ENCODE assay signal across 17 cellular contexts in the genomic region with DNA sequence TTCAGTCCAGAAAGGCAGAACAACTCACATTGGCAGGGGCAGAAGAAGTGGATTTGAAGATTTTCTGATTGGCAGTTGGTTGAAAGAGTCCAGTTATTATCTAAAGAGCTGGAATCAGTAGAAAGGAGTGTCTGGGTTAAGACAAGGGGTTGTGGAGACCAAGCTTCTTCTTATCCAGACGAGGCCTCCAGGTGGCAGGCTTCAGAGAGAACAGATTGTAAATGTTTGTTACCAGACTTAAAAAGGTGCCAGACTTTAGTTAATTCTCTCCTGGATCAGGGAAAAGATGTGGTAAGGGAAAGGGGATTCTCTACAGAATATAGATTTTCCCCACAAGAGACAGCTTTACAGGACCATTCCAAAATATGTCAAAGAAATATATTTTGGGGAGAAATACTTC. TPM values are rescaled to one million over a fixed set of nuclear protein-coding genes. Genes with fewer than 3 reads are reported as not detected.
DNase-seq lines count a peak whose midpoint lies in the region; ATAC-seq and TF ChIP-seq lines count a peak whose summit lies in the region.
"Had no signal": no experiment of that assay in that cellular context is flagged by ENCODE, and none has a peak within 500 bp of the region (broad histone marks: within the 10 kb centered on the region; RNA-seq: fewer than 3 reads in every experiment).

No MANE protein-coding gene starts in this region.

- peaks cover 0 to 9% of the 10 kb centered on the region in 2 donors for H3K9me3 ChIP-seq in right atrium auricular region
- no peaks in the 10 kb centered on the region for H3K9me3 ChIP-seq in upper lobe of right lung
- H3K9me3 ChIP-seq: SJCRH30 had no signal

- H3K4me3 ChIP-seq in right atrium auricular region (no peak overlapping the region), fibroblast of pulmonary artery (replicated peaks; ENCODE audit: low read depth, low read length) (no peak overlapping the region), upper lobe of right lung (no peak overlapping the region)
- H3K4me3 ChIP-seq: coronary artery, SJCRH30 had no signal

- intact Hi-C loops in Right ventricle myocardium superior (cut with DNase I) (loop anchor here (10.0 kb wide), 1 partner anchor 567 kb away; no protein-coding TSS in a partner anchor), upper lobe of right lung (cut with DNase I) (no loop called here)

- DNase-seq in right atrium auricular region (ENCODE audit: low spot score): no peak
- no peak for DNase-seq in Right ventricle myocardium superior
- no peak for DNase-seq in fibroblast of pulmonary artery (ENCODE audit: low read depth)
- DNase-seq in upper lobe of right lung: no peak
- DNase-seq in NCI-H226: no peak
- no peak for DNase-seq in NCI-H446 treated with DMSO at 0.1 percent for 48 hours (lab: John Stamatoyannopoulos, UW)
- no peak for DNase-seq in DMS114 treated with DMSO at 0.1 percent for 48 hours (lab: John Stamatoyannopoulos, UW; ENCODE audit: unreplicated experiment)
- DNase-seq: activated CD4-positive, CD25-positive, alpha-beta regulatory T cell; GOT3; immature natural killer cell; MV-4-11; right cardiac atrium; SJCRH30; stimulated activated CD4-positive, alpha-beta T cell treated with anti-CD3 and anti-CD28 coated beads, Interleukin-4, amount 100 ng/mL, for 4 hours; stimulated activated naive CD8-positive, alpha-beta T cell treated with anti-CD3 and anti-CD28 coated beads, Interleukin-15, Interleukin-2, amounts not matched to agents 100 U/mL and 50 U/mL, for 24 hours had no signal

- H3K4me1 ChIP-seq in right atrium auricular region (peaks cover 0 to 35% of the 10 kb centered on the region in 2 donors), upper lobe of right lung (peaks cover 19% of the 10 kb centered on the region)
- H3K4me1 ChIP-seq: SJCRH30 had no signal

- H3K36me3 ChIP-seq in right atrium auricular region: no peaks in the 10 kb centered on the region
- H3K36me3 ChIP-seq in upper lobe of right lung: no peaks in the 10 kb centered on the region
- H3K36me3 ChIP-seq: SJCRH30 had no signal

- ATAC-seq in Right ventricle myocardium superior (ENCODE audit: poor library complexity) (no peak), SK-N-SH treated with all-trans-retinoic acid at 6 μM for 48 hours (0 out of 3 replicates have a peak, but pooled peaks have one; percentile 30), upper lobe of right lung (no peak)
- ATAC-seq: right cardiac atrium; stimulated activated naive CD8-positive, alpha-beta T cell treated with anti-CD3 and anti-CD28 coated beads, Interleukin-15, Interleukin-2, amounts not matched to agents 100 U/mL and 50 U/mL, for 24 hours had no signal

- H3K27ac ChIP-seq in right atrium auricular region: peak overlapping the region; percentile 85 to 90
- H3K27ac ChIP-seq in upper lobe of right lung: no peak overlapping the region
- H3K27ac ChIP-seq: coronary artery, SJCRH30 had no signal

- H3K27me3 ChIP-seq in right atrium auricular region: no peaks in the 10 kb centered on the region
- no peaks in the 10 kb centered on the region for H3K27me3 ChIP-seq in upper lobe of right lung
- H3K27me3 ChIP-seq: SJCRH30 had no signal

- peak in 1 of 2 donors; percentile 31 for TF ChIP-seq CTCF in right atrium auricular region (IDR thresholded peaks at IDR 0.05)
- TF ChIP-seq CTCF in fibroblast of pulmonary artery (IDR thresholded peaks at IDR 0.05; ENCODE audit: low read length, missing control alignments): peak; percentile 23
- peak; percentile 1 for TF ChIP-seq CTCF in upper lobe of right lung (IDR thresholded peaks at IDR 0.05)

TF ChIP-seq in SK-N-SH treated with all-trans-retinoic acid at 6 μM for 48 hours, 23 proteins besides CTCF, POLR2A, EP300 and RAD21:
- TF ChIP-seq CSDC2 (CRISPR knock-in tag; IDR thresholded peaks at IDR 0.05): no peak
- TF ChIP-seq ZNF70 (CRISPR knock-in tag; IDR thresholded peaks at IDR 0.05): no peak
- no peak for TF ChIP-seq RARB (CRISPR knock-in tag; IDR thresholded peaks at IDR 0.05)
- TF ChIP-seq TCF4 (CRISPR knock-in tag; IDR thresholded peaks at IDR 0.05; ENCODE audit: borderline replicate concordance): no peak
- TF ChIP-seq ZNF565 (CRISPR knock-in tag; conservative IDR thresholded peaks at IDR 0.05; ENCODE audit: low read depth): no peak
- TF ChIP-seq, protein P1, sequence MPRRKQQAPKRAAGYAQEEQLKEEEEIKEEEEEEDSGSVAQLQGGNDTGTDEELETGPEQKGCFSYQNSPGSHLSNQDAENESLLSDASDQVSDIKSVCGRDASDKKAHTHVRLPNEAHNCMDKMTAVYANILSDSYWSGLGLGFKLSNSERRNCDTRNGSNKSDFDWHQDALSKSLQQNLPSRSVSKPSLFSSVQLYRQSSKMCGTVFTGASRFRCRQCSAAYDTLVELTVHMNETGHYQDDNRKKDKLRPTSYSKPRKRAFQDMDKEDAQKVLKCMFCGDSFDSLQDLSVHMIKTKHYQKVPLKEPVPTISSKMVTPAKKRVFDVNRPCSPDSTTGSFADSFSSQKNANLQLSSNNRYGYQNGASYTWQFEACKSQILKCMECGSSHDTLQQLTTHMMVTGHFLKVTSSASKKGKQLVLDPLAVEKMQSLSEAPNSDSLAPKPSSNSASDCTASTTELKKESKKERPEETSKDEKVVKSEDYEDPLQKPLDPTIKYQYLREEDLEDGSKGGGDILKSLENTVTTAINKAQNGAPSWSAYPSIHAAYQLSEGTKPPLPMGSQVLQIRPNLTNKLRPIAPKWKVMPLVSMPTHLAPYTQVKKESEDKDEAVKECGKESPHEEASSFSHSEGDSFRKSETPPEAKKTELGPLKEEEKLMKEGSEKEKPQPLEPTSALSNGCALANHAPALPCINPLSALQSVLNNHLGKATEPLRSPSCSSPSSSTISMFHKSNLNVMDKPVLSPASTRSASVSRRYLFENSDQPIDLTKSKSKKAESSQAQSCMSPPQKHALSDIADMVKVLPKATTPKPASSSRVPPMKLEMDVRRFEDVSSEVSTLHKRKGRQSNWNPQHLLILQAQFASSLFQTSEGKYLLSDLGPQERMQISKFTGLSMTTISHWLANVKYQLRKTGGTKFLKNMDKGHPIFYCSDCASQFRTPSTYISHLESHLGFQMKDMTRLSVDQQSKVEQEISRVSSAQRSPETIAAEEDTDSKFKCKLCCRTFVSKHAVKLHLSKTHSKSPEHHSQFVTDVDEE (CRISPR knock-in tag; IDR thresholded peaks at IDR 0.05): no peak
- no peak for TF ChIP-seq PPARA (CRISPR knock-in tag; IDR thresholded peaks at IDR 0.05; ENCODE audit: borderline replicate concordance)
- TF ChIP-seq TOX (CRISPR knock-in tag; IDR thresholded peaks at IDR 0.05; ENCODE audit: borderline replicate concordance): no peak
- TF ChIP-seq, protein P2, sequence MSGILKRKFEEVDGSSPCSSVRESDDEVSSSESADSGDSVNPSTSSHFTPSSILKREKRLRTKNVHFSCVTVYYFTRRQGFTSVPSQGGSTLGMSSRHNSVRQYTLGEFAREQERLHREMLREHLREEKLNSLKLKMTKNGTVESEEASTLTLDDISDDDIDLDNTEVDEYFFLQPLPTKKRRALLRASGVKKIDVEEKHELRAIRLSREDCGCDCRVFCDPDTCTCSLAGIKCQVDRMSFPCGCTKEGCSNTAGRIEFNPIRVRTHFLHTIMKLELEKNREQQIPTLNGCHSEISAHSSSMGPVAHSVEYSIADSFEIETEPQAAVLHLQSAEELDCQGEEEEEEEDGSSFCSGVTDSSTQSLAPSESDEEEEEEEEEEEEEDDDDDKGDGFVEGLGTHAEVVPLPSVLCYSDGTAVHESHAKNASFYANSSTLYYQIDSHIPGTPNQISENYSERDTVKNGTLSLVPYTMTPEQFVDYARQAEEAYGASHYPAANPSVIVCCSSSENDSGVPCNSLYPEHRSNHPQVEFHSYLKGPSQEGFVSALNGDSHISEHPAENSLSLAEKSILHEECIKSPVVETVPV (CRISPR knock-in tag; IDR thresholded peaks at IDR 0.05): no peak
- TF ChIP-seq ZNF8 (CRISPR knock-in tag; IDR thresholded peaks at IDR 0.05): no peak
- no peak for TF ChIP-seq GLIS3 (CRISPR knock-in tag; IDR thresholded peaks at IDR 0.05)
- no peak for TF ChIP-seq ISL1 (CRISPR knock-in tag; IDR thresholded peaks at IDR 0.05)
- TF ChIP-seq, protein P3, sequence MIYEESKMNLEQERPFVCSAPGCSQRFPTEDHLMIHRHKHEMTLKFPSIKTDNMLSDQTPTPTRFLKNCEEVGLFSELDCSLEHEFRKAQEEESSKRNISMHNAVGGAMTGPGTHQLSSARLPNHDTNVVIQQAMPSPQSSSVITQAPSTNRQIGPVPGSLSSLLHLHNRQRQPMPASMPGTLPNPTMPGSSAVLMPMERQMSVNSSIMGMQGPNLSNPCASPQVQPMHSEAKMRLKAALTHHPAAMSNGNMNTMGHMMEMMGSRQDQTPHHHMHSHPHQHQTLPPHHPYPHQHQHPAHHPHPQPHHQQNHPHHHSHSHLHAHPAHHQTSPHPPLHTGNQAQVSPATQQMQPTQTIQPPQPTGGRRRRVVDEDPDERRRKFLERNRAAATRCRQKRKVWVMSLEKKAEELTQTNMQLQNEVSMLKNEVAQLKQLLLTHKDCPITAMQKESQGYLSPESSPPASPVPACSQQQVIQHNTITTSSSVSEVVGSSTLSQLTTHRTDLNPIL (CRISPR knock-in tag; IDR thresholded peaks at IDR 0.05; ENCODE audit: low read depth): no peak
- TF ChIP-seq ARNTL (CRISPR knock-in tag; IDR thresholded peaks at IDR 0.05; ENCODE audit: borderline replicate concordance, low read depth): no peak
- no peak for TF ChIP-seq ZFP3 (CRISPR knock-in tag; IDR thresholded peaks at IDR 0.05)
- TF ChIP-seq, protein P4, sequence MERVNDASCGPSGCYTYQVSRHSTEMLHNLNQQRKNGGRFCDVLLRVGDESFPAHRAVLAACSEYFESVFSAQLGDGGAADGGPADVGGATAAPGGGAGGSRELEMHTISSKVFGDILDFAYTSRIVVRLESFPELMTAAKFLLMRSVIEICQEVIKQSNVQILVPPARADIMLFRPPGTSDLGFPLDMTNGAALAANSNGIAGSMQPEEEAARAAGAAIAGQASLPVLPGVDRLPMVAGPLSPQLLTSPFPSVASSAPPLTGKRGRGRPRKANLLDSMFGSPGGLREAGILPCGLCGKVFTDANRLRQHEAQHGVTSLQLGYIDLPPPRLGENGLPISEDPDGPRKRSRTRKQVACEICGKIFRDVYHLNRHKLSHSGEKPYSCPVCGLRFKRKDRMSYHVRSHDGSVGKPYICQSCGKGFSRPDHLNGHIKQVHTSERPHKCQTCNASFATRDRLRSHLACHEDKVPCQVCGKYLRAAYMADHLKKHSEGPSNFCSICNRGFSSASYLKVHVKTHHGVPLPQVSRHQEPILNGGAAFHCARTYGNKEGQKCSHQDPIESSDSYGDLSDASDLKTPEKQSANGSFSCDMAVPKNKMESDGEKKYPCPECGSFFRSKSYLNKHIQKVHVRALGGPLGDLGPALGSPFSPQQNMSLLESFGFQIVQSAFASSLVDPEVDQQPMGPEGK (CRISPR knock-in tag; IDR thresholded peaks at IDR 0.05; ENCODE audit: borderline replicate concordance): no peak
- no peak for TF ChIP-seq ESRRG (CRISPR knock-in tag; IDR thresholded peaks at IDR 0.05)

RNA-seq across cellular contexts. Expression of a gene that starts 36.7 kb away (rescaled TPM):
- 1 to 10 TPM; 3.0 to 3.5 TPM for total RNA-seq in right atrium auricular region
- total RNA-seq in Right ventricle myocardium superior: 4.6 TPM
- total RNA-seq in upper lobe of right lung: 28.5 TPM
- total RNA-seq: SJCRH30 had no signal
